ENCODE assay signal across 12 cellular contexts in genomic region chr13:46340631-46341111, GRCh38. TPM values are rescaled to one million over a fixed set of nuclear protein-coding genes. Genes with fewer than 3 reads are reported as not detected.
DNase-seq lines count a peak whose midpoint lies in the region; ATAC-seq and TF ChIP-seq lines count a peak whose summit lies in the region.
"Had no signal": no experiment of that assay in that cellular context is flagged by ENCODE, and none has a peak within 500 bp of the region (broad histone marks: within the 10 kb centered on the region; RNA-seq: fewer than 3 reads in every experiment).

No MANE protein-coding gene starts in this region.

- peaks cover 14% of the 10 kb centered on the region; the same call in 1 of the 2 replicates for H3F3A ChIP-seq in DOHH2 (ENCODE audit: control insufficient read depth, insufficient read depth)

- peak overlapping the region; percentile 28 for H2AK5ac ChIP-seq in mesenchymal stem cell (ENCODE audit: low read length, severe bottlenecking)

- H3K79me1 ChIP-seq in mesenchymal stem cell (replicated peaks; ENCODE audit: low read length, poor library complexity, severe bottlenecking): no peaks in the 10 kb centered on the region

- no peak for TF ChIP-seq CTCF in DOHH2 (IDR thresholded peaks at IDR 0.05; ENCODE audit: low read depth, low read length, poor library complexity, severe bottlenecking)
- TF ChIP-seq CTCF in OCI-LY3 (IDR thresholded peaks at IDR 0.05; ENCODE audit: low read depth, low read length): no peak
- TF ChIP-seq CTCF in adrenal gland (IDR thresholded peaks at IDR 0.05): no peak
- no peak for TF ChIP-seq CTCF in transverse colon (IDR thresholded peaks at IDR 0.05)

- H3K27ac ChIP-seq in DOHH2 (ENCODE audit: low read depth, low read length) (peak overlapping the region; percentile 75), OCI-LY3 (ENCODE audit: low read length) (peak overlapping the region; percentile 78), mesenchymal stem cell (ENCODE audit: low read length, poor library complexity, severe bottlenecking) (no peak overlapping the region), adrenal gland (peak overlapping the region in 1 of 5 donors; percentile 60), transverse colon (no peak overlapping the region)
- H3K27ac ChIP-seq: breast epithelium, PC-9 had no signal

- H2BK120ac ChIP-seq in mesenchymal stem cell (ENCODE audit: low read depth, low read length): no peak overlapping the region

- peak overlapping the region; percentile 54 for H3K4me3 ChIP-seq in DOHH2 (ENCODE audit: low read length)
- H3K4me3 ChIP-seq in OCI-LY3 (ENCODE audit: low read length): no peak overlapping the region
- no peak overlapping the region for H3K4me3 ChIP-seq in mesenchymal stem cell (ENCODE audit: insufficient read depth in 1 of 2, low read depth in 1 of 2, low read length in 2 of 2)
- no peak overlapping the region for H3K4me3 ChIP-seq in adrenal gland
- no peak overlapping the region for H3K4me3 ChIP-seq in transverse colon
- H3K4me3 ChIP-seq: breast epithelium, heart right ventricle, PC-9 had no signal

- H2AFZ ChIP-seq in OCI-LY3 (ENCODE audit: low read depth, low read length): no peak overlapping the region
- H2AFZ ChIP-seq in mesenchymal stem cell (ENCODE audit: low read depth, low read length): no peak overlapping the region
- H2AFZ ChIP-seq: PC-9 had no signal

- intact Hi-C loops in adrenal gland (cut with DNase I): no loop called here
- intact Hi-C loops in transverse colon (cut with DNase I; ENCODE audit: low total_unique reads): no loop called here

- TF ChIP-seq EP300 in transverse colon (IDR thresholded peaks at IDR 0.05; ENCODE audit: low read depth): no peak

- H3K23ac ChIP-seq in mesenchymal stem cell (ENCODE audit: low read length in 2 of 2): no peak overlapping the region

- H3K4me2 ChIP-seq in DOHH2 (ENCODE audit: low read length) (peak overlapping the region; percentile 64), OCI-LY3 (ENCODE audit: low read length) (peak overlapping the region; percentile 34), mesenchymal stem cell (ENCODE audit: low read length, poor library complexity, severe bottlenecking) (no peak overlapping the region)
- H3K4me2 ChIP-seq: PC-9 had no signal

- in situ Hi-C loops in transverse colon (cut with MboI; ENCODE audit: low pct_ligation_motif_present in 1 of 4, low pct_unique_long_range_greater_than_20kb in 1 of 4, low sequenced_read_pairs in 3 of 4): no loop called here

- H3K9me2 ChIP-seq in DOHH2 (replicated peaks; ENCODE audit: control insufficient read depth, low read length): no peaks in the 10 kb centered on the region

- peak; percentile 6 for ATAC-seq in GM21360 (IDR thresholded peaks at IDR 0.05; ENCODE audit: unreplicated experiment)

- no peak for DNase-seq in mesenchymal stem cell
- no peak for DNase-seq in adrenal gland
- DNase-seq in transverse colon: no peak
- no peak for DNase-seq in effector CD4-positive, alpha-beta T cell
- DNase-seq: heart right ventricle, NCI-H2107, PC-9, T-helper 17 cell had no signal

- peaks cover 62% of the 10 kb centered on the region for H3K36me3 ChIP-seq in DOHH2 (ENCODE audit: control insufficient read depth, low read length)
- peaks cover 90% of the 10 kb centered on the region for H3K36me3 ChIP-seq in OCI-LY3 (replicated peaks; ENCODE audit: low read depth, low read length)
- H3K36me3 ChIP-seq in mesenchymal stem cell (ENCODE audit: control insufficient read depth in 1 of 2, insufficient read depth in 2 of 2, low read depth in 1 of 2, low read length in 2 of 2): peaks cover 0 to 45% of the 10 kb centered on the region in 2 experiments
- no peaks in the 10 kb centered on the region for H3K36me3 ChIP-seq in adrenal gland (replicated peaks in 1 of 2)
- no peaks in the 10 kb centered on the region for H3K36me3 ChIP-seq in transverse colon
- H3K36me3 ChIP-seq: breast epithelium had no signal

- TF ChIP-seq POLR2A in adrenal gland (IDR thresholded peaks at IDR 0.05): no peak
- no peak for TF ChIP-seq POLR2A in transverse colon (IDR thresholded peaks at IDR 0.05)

- no peak overlapping the region for H3K18ac ChIP-seq in mesenchymal stem cell (ENCODE audit: low read depth in 1 of 2, low read length in 2 of 2)

- H4K20me1 ChIP-seq in DOHH2 (ENCODE audit: control insufficient read depth, insufficient read depth, low read depth, low read length) (no peaks in the 10 kb centered on the region), OCI-LY3 (ENCODE audit: insufficient read depth, low read length) (peaks cover 79% of the 10 kb centered on the region)

- H3K27me3 ChIP-seq in DOHH2 (ENCODE audit: control insufficient read depth, low read length): no peaks in the 10 kb centered on the region
- H3K27me3 ChIP-seq in OCI-LY3 (ENCODE audit: low read depth, low read length): no peaks in the 10 kb centered on the region
- H3K27me3 ChIP-seq in mesenchymal stem cell (ENCODE audit: control insufficient read depth in 1 of 2, insufficient read depth in 1 of 2, low read length in 2 of 2): no peaks in the 10 kb centered on the region
- no peaks in the 10 kb centered on the region for H3K27me3 ChIP-seq in adrenal gland
- no peaks in the 10 kb centered on the region for H3K27me3 ChIP-seq in transverse colon
- H3K27me3 ChIP-seq: breast epithelium had no signal

- H3K4ac ChIP-seq in mesenchymal stem cell (ENCODE audit: low read depth in 1 of 2, low read length in 2 of 2): no peak overlapping the region

- H3K9me3 ChIP-seq in DOHH2 (ENCODE audit: control insufficient read depth, insufficient read depth, low read length): no peaks in the 10 kb centered on the region
- peaks cover 4% of the 10 kb centered on the region; the same call in 1 of the 2 replicates for H3K9me3 ChIP-seq in OCI-LY3 (ENCODE audit: insufficient read depth, low read length)
- H3K9me3 ChIP-seq in mesenchymal stem cell (ENCODE audit: control insufficient read depth, low read length): no peaks in the 10 kb centered on the region
- H3K9me3 ChIP-seq in adrenal gland (replicated peaks in 1 of 3): no peaks in the 10 kb centered on the region
- H3K9me3 ChIP-seq in transverse colon: no peaks in the 10 kb centered on the region
- H3K9me3 ChIP-seq: breast epithelium had no signal

- H3K4me1 ChIP-seq in DOHH2 (ENCODE audit: control insufficient read depth, low read length): peaks cover 49% of the 10 kb centered on the region
- peaks cover 79% of the 10 kb centered on the region for H3K4me1 ChIP-seq in OCI-LY3 (ENCODE audit: low read length)
- H3K4me1 ChIP-seq in mesenchymal stem cell (ENCODE audit: control insufficient read depth, insufficient read depth, low read depth, low read length): peaks cover 17% of the 10 kb centered on the region
- H3K4me1 ChIP-seq in adrenal gland (replicated peaks in 1 of 2): no peaks in the 10 kb centered on the region
- no peaks in the 10 kb centered on the region for H3K4me1 ChIP-seq in transverse colon
- H3K4me1 ChIP-seq: breast epithelium had no signal

- WGBS in mesenchymal stem cell: 98% methylated on average over 3 of the region's 3 CpGs
- WGBS in adrenal gland, 4 donors: 92 to 100% (median 99%) methylated on average over 2 to 3 of the region's 3 CpGs
- WGBS in transverse colon (ENCODE audit: low coverage in 1 of 2), 2 donors: 91% methylated on average over 3 of the region's 3 CpGs; no CpG with 5 or more reads in 1 of the 2 donors

- no peak overlapping the region for H3K14ac ChIP-seq in mesenchymal stem cell (ENCODE audit: low read length in 2 of 2)

- H3K79me2 ChIP-seq in DOHH2 (ENCODE audit: control insufficient read depth, low read length) (no peaks in the 10 kb centered on the region), OCI-LY3 (ENCODE audit: low read length) (peaks cover 57% of the 10 kb centered on the region)

- H3K9ac ChIP-seq in OCI-LY3 (ENCODE audit: low read length) (no peak overlapping the region), mesenchymal stem cell (ENCODE audit: low read length) (peak overlapping the region; percentile 59)

- no peak overlapping the region for H2BK12ac ChIP-seq in mesenchymal stem cell (ENCODE audit: low read length in 2 of 2)

- no peak overlapping the region for H4K91ac ChIP-seq in mesenchymal stem cell (ENCODE audit: low read length)

- no peak overlapping the region for H2BK15ac ChIP-seq in mesenchymal stem cell (ENCODE audit: low read depth, poor library complexity, severe bottlenecking)

- no peak overlapping the region for H2BK5ac ChIP-seq in mesenchymal stem cell (ENCODE audit: low read depth, low read length, poor library complexity, severe bottlenecking)

- no peak overlapping the region for H4K8ac ChIP-seq in mesenchymal stem cell (ENCODE audit: low read length)

RNA-seq across cellular contexts. Expression of gene RUBCNL, which starts 46.4 kb away (rescaled TPM):
- 0.12 TPM for polyA plus RNA-seq in mesenchymal stem cell (2013, experiment 1 of 2)
- 0.14 TPM for polyA plus RNA-seq in mesenchymal stem cell (2013, experiment 2 of 2)
- total RNA-seq in adrenal gland: 1 to 10 TPM; 1.1 to 7.9 (median 3.6) TPM
- 1 to 10 TPM in 2 of 3 donors, under 1 TPM in 1; 0.81 to 2.9 (median 2.3) TPM for polyA plus RNA-seq in adrenal gland
- 10 to 100 TPM in 3 of 4 donors, 1 to 10 TPM in 1; 2.8 to 27.2 (median 14.2) TPM for total RNA-seq in transverse colon

Comparison
In these comparisons a context has a peak if more than half of its experiments do, and no peak if none do; other contexts are left out.
1. H3K27ac ChIP-seq: peak in DOHH2 (single experiment) and OCI-LY3 (single experiment); none in mesenchymal stem cell (single experiment) and transverse colon (0 of 4).